ENCODE assay signal across 8 cellular contexts in genomic region chr17:5485270-5486205, GRCh38. TPM values are rescaled to one million over a fixed set of nuclear protein-coding genes. Genes with fewer than 3 reads are reported as not detected.
A peak's percentile ranks its signal among the peaks of the same experiment; 100 is the strongest.
DNase-seq lines count a peak whose midpoint lies in the region; ATAC-seq, FAIRE-seq and TF ChIP-seq lines count a peak whose summit lies in the region.

Gene DERL2 (minus strand): TSS chr17:5486178. CDS start chr17:5486161, 17 bp downstream.

- no peak for TF ChIP-seq RAD21 in A549 (conservative IDR thresholded peaks at IDR 0.05 in 1 of 2, IDR thresholded peaks at IDR 0.05 in 1 of 2)

- 13% methylated on average over 16 of the region's 29 CpGs for WGBS in A549 (ENCODE audit: missing lambda C conversion rate)

- no peak for FAIRE-seq in A549 (lab: Jason Lieb, UNC)

- H3K4me1 ChIP-seq in A549 = peaks cover 11% of the 10 kb centered on the region; the same call in 2 of the 3 replicates
- peaks cover 12% of the 10 kb centered on the region; the same call in 1 of the 2 replicates for H3K4me1 ChIP-seq in SJSA1 (replicated peaks)

- H3K9me3 ChIP-seq in A549 = peaks cover 34% of the 10 kb centered on the region
- no peaks in the 10 kb centered on the region for H3K9me3 ChIP-seq in SJSA1 (replicated peaks)

- TF ChIP-seq CTCF in A549 (IDR thresholded peaks at IDR 0.05) = no peak
- TF ChIP-seq CTCF in epithelial cell of esophagus (IDR thresholded peaks at IDR 0.05; ENCODE audit: insufficient read depth, low read depth, low read length, missing control alignments) = no peak

- peaks cover 91% of the 10 kb centered on the region for H3K36me3 ChIP-seq in SJSA1

- H3K27ac ChIP-seq in A549 = peak within 1 kb of the TSS; percentile 93 to 95
- peak within 1 kb of the TSS; percentile 99 for H3K27ac ChIP-seq in SJSA1

- POLR2A ChIA-PET in A549 (lab: Yijun Ruan, JAX) = interaction anchor here (0.6 to 3.0 kb wide), 20 partner anchors 8 to 959 kb away, joined by 3 to 41 read pairs (median 4); partner anchors contain the start of genes C1QBP, DHX33, NUP88 and PIMREG

- no peaks in the 10 kb centered on the region for H3K27me3 ChIP-seq in SJSA1 (replicated peaks)

- peak; percentile 94 for TF ChIP-seq POLR2A in A549 (IDR thresholded peaks at IDR 0.05; ENCODE audit: low read length)

- peak within 1 kb of the TSS; percentile 86 for H3K4me2 ChIP-seq in A549

- peak; percentile 46 to 61 for ATAC-seq in A549
- ATAC-seq in GM18520 (IDR thresholded peaks at IDR 0.05; ENCODE audit: unreplicated experiment) = peak; percentile 2
- peak; percentile 26 for ATAC-seq in HG03045 (IDR thresholded peaks at IDR 0.05; ENCODE audit: unreplicated experiment)

- TF ChIP-seq EP300 in A549 (IDR thresholded peaks at IDR 0.05) = no peak

- CTCF ChIA-PET in A549 (lab: Yijun Ruan, JAX) = interaction anchor here (1.4 to 5.7 kb wide), 4 partner anchors 10 to 46 kb away, joined by 3 to 43 read pairs (median 9); partner anchors contain the start of gene C1QBP

- DNase-seq in A549 (ENCODE audit: low read depth in 1 of 2, low spot score in 1 of 2) = peak; percentile 63 to 74
- peak in 1 of 2 experiments; percentile 64 for DNase-seq in SJSA1 (ENCODE audit: low read depth in 1 of 2, low spot score in 2 of 2)
- peak; percentile 20 for DNase-seq in epithelial cell of esophagus (ENCODE audit: low read depth)
- no peak for DNase-seq in mucosa of gallbladder (ENCODE audit: low spot score)
- no peak for DNase-seq in NCI-H1105 treated with DMSO at 0.1 percent for 48 hours (lab: John Stamatoyannopoulos, UW)
- DNase-seq in NOMO-1 treated with DMSO at 0.1 percent for 48 hours (lab: John Stamatoyannopoulos, UW; ENCODE audit: unreplicated experiment) = no peak

- H3K4me3 ChIP-seq in A549 (peak within 1 kb of the TSS; percentile 93), SJSA1 (peak within 1 kb of the TSS; percentile 69), epithelial cell of esophagus (ENCODE audit: low read length) (peak within 1 kb of the TSS; percentile 99)

TF ChIP-seq in A549, 52 proteins besides CTCF, POLR2A, EP300 and RAD21:
- TF ChIP-seq KDM5A (IDR thresholded peaks at IDR 0.05) (peak; percentile 95), MYC (IDR thresholded peaks at IDR 0.05; ENCODE audit: borderline replicate concordance, low read length) (0 out of 2 replicates have a peak, but pooled peaks have one; percentile 34), HDAC2 (IDR thresholded peaks at IDR 0.05) (peak; percentile 53; the same call in 1 of the 2 replicates), JUN (IDR thresholded peaks at IDR 0.05) (peak in 1 of 2 experiments; percentile 74; a peak in 2 of 5 replicates), PHF8 (IDR thresholded peaks at IDR 0.05; ENCODE audit: borderline replicate concordance, low read depth) (peak; percentile 95; the same call in 1 of the 2 replicates), BCL3 (IDR thresholded peaks at IDR 0.05) (0 out of 3 replicates have a peak, but pooled peaks have one; percentile 56), TFCP2L1 (CRISPR knock-in tag; IDR thresholded peaks at IDR 0.05) (0 out of 2 replicates have a peak, but pooled peaks have one; percentile 8), CHD2 (IDR thresholded peaks at IDR 0.05; ENCODE audit: low read length, partially characterized antibody) (no peak), SMC3 (IDR thresholded peaks at IDR 0.05) (no peak), ZSCAN20 (CRISPR knock-in tag; IDR thresholded peaks at IDR 0.05) (no peak), RNF2 (IDR thresholded peaks at IDR 0.05; ENCODE audit: borderline replicate concordance, low read depth) (no peak)
TF ChIP-seq in A549: peak in this region for 7.

RNA-seq across cellular contexts. Expression of gene DERL2, which starts in this region (rescaled TPM):
- polyA plus RNA-seq in A549 (2011; rRNA removed) (137 and 139 TPM in 2 replicates), A549 (2017; fragmentation: RNase III; extraction: RNeasy Plus Mini Kit Qiagen cat#74134 plus additional on column Dnase treatment) (113 to 120 TPM (median 115 TPM) in 3 replicates)
- polyA plus RNA-seq in A549 (2012; cell fraction: cytosol; rRNA removed) = 48.4 and 51.9 TPM in 2 replicates
- 33.7 and 50.6 TPM in 2 replicates for polyA plus RNA-seq in A549 (2012; cell fraction: nucleus; rRNA removed)
- 33.5 and 38.9 TPM in 2 replicates for polyA minus RNA-seq in A549 (2011; rRNA and poly(A)+ RNA removed)
- total RNA-seq in SJSA1 (2014; rRNA removed; shearing (Covaris generic)) = 35.4 and 78.9 TPM in 2 replicates
- 77.4 TPM for total RNA-seq in mucosa of gallbladder

Comparison
In these comparisons a context has a peak if more than half of its experiments do, and no peak if none do; other contexts are left out.
1. ATAC-seq: peak in every context shown above with its lines; median percentile 54 in A549; 26 in HG03045; 2 in GM18520.
2. DNase-seq: peak in A549 (2 of 2) and epithelial cell of esophagus (single experiment); none in mucosa of gallbladder (single experiment), NCI-H1105 treated with DMSO at 0.1 percent for 48 hours (single experiment) and NOMO-1 treated with DMSO at 0.1 percent for 48 hours (single experiment).
3. Peak in every context shown above with its lines, with median percentiles within 50 percentile points of each other: H3K4me3 ChIP-seq.